8 cellular contexts compared by ENCODE assay signal in genomic region chr2:206086683-206087350, GRCh38. TPM values are rescaled to one million over a fixed set of nuclear protein-coding genes. Genes with fewer than 3 reads are reported as not detected.
DNase-seq lines count a peak whose midpoint lies in the region; ATAC-seq and TF ChIP-seq lines count a peak whose summit lies in the region.

No MANE protein-coding gene starts in this region.

- peak overlapping the region; percentile 81; the same call in 1 of the 2 replicates for H3K23ac ChIP-seq in IMR-90 (ENCODE audit: low read depth, low read length)

- WGBS in IMR-90 (ENCODE audit: extremely low coverage in 2 of 2, insufficient read length in 1 of 2), 2 experiments: 0% methylated on average over 1 of the region's 4 CpGs; no CpG with 5 or more reads in 1 of the 2 experiments

- H3K18ac ChIP-seq in IMR-90 (ENCODE audit: low read depth, low read length): peak overlapping the region; percentile 57; the same call in 1 of the 2 replicates

- BruUV-seq in IMR-90 (replicated peaks; lab: Mats Ljungman, UMichigan): no TSS peak

- H2AK9ac ChIP-seq in IMR-90 (replicated peaks; ENCODE audit: low read depth, low read length, poor library complexity): no peak overlapping the region

- H2BK5ac ChIP-seq in IMR-90 (ENCODE audit: low read depth, low read length, poor library complexity, severe bottlenecking): peak overlapping the region; percentile 78

- H3K56ac ChIP-seq in IMR-90 (ENCODE audit: extremely low read depth, insufficient read depth, low read length): peak overlapping the region; percentile 76

- H3K27me3 ChIP-seq in IMR-90 (ENCODE audit: control insufficient read depth, insufficient read depth, low read length) (no peaks in the 10 kb centered on the region), gastrocnemius medialis (no peaks in the 10 kb centered on the region)

- peak overlapping the region; percentile 33; the same call in 1 of the 2 replicates for H3K4ac ChIP-seq in IMR-90 (ENCODE audit: low read depth, low read length)

- H3K4me1 Mint-ChIP-seq in activated CD4-positive, alpha-beta memory T cell treated with anti-CD3 and anti-CD28 coated beads, Interleukin-2, amount 10 ng/mL, durations not matched to agents 7 days and 5 days: peaks cover 28% of the 10 kb centered on the region

- H3K9me3 Mint-ChIP-seq in activated CD4-positive, alpha-beta memory T cell treated with anti-CD3 and anti-CD28 coated beads, Interleukin-2, amount 10 ng/mL, durations not matched to agents 7 days and 5 days: no peaks in the 10 kb centered on the region

- no peaks in the 10 kb centered on the region for H4K20me1 ChIP-seq in IMR-90 (ENCODE audit: insufficient read depth, low read length)

- no peak overlapping the region for H2AK5ac ChIP-seq in IMR-90 (ENCODE audit: low read depth, low read length)

- H3K4me1 ChIP-seq in IMR-90 (ENCODE audit: control insufficient read depth, insufficient read depth, low read length) (peaks cover 4% of the 10 kb centered on the region), gastrocnemius medialis (peaks cover 8 to 19% of the 10 kb centered on the region in 2 donors)

- peaks cover 11 to 32% of the 10 kb centered on the region in 2 experiments; a peak in 3 of 4 replicates for H3K79me1 ChIP-seq in IMR-90 (ENCODE audit: low read depth in 1 of 2, low read length in 2 of 2)

- peak overlapping the region in 1 of 2 experiments; percentile 30; a peak in 1 of 4 replicates for H4K8ac ChIP-seq in IMR-90 (ENCODE audit: low read depth in 2 of 2, low read length in 2 of 2)

- H3K9me1 ChIP-seq in IMR-90 (ENCODE audit: insufficient read depth, low read length): no peaks in the 10 kb centered on the region

- in situ Hi-C loops in IMR-90 (cut with MboI; ENCODE audit: low sequenced_read_pairs) (no loop called here), gastrocnemius medialis (cut with MboI; ENCODE audit: low sequenced_read_pairs in 4 of 4) (loop anchor here in 1 of 4 donors (10.0 kb wide), 1 partner anchor 68 kb away; the partner anchor contains the start of genes EEF1B2 and NDUFS1)

- peak overlapping the region; percentile 92; the same call in 1 of the 2 replicates for H3K9ac ChIP-seq in IMR-90 (ENCODE audit: low read depth, low read length)

- H4K91ac ChIP-seq in IMR-90 (ENCODE audit: insufficient read depth, low read depth, low read length): no peak overlapping the region; the same call in 1 of the 2 replicates

- H3K4me2 ChIP-seq in IMR-90 (ENCODE audit: low read depth, low read length): peak overlapping the region; percentile 99

- dilution Hi-C loops in IMR-90 (cut with HindIII; ENCODE audit: low sequenced_read_pairs, unreplicated experiment): no loop called here

- H3K36me3 Mint-ChIP-seq in activated CD4-positive, alpha-beta memory T cell treated with anti-CD3 and anti-CD28 coated beads, Interleukin-2, amount 10 ng/mL, durations not matched to agents 7 days and 5 days (ENCODE audit: low read depth): peaks cover 18% of the 10 kb centered on the region

- peak overlapping the region; percentile 61; the same call in 1 of the 2 replicates for H4K5ac ChIP-seq in IMR-90 (ENCODE audit: low read depth, low read length)

- POLR2A ChIA-PET in IMR-90 (lab: Charles Lee; ENCODE audit: unreplicated experiment): interaction anchor here (0.5 kb wide), 1 partner anchor 46 kb away, joined by 3 read pairs; no protein-coding TSS in a partner anchor
- POLR2A ChIA-PET in activated CD4-positive, alpha-beta memory T cell treated with anti-CD3 and anti-CD28 coated beads, Interleukin-2, amount 10 ng/mL, durations not matched to agents 7 days and 5 days (lab: Charles Lee): interaction anchor here (0.6 to 3.2 kb wide), 8 partner anchors 18 to 103 kb away, joined by 3 to 29 read pairs (median 4); partner anchors contain the start of genes EEF1B2 and NDUFS1

- H3K27ac ChIP-seq in IMR-90 (ENCODE audit: insufficient read depth, low read length) (peak overlapping the region; percentile 20; the same call in 1 of the 2 replicates), gastrocnemius medialis (peak overlapping the region; percentile 94 to 99 (median 97))

- no peak overlapping the region for H2BK20ac ChIP-seq in IMR-90 (ENCODE audit: low read depth, low read length)

- peak overlapping the region; percentile 99 for H3K4me3 Mint-ChIP-seq in activated CD4-positive, alpha-beta memory T cell treated with anti-CD3 and anti-CD28 coated beads, Interleukin-2, amount 10 ng/mL, durations not matched to agents 7 days and 5 days

- intact Hi-C loops in IMR-90 (cut with micrococcal nuclease): loop anchor here (1.0 kb wide), 1 partner anchor 72 kb away; the partner anchor contains the start of genes EEF1B2 and NDUFS1
- intact Hi-C loops in gastrocnemius medialis (cut with DNase I; ENCODE audit: low total_unique reads): loop anchor here (2.0 kb wide), 1 partner anchor 72 kb away; the partner anchor contains the start of genes EEF1B2 and NDUFS1

- H3K9me3 ChIP-seq in IMR-90 (ENCODE audit: control insufficient read depth, insufficient read depth, low read length) (no peaks in the 10 kb centered on the region), gastrocnemius medialis (no peaks in the 10 kb centered on the region)

- H3K14ac ChIP-seq in IMR-90 (replicated peaks; ENCODE audit: low read depth, low read length): peak overlapping the region; percentile 87

- H3K36me3 ChIP-seq in IMR-90 (ENCODE audit: control insufficient read depth, insufficient read depth, low read length): no peaks in the 10 kb centered on the region; the same call in 1 of the 2 replicates
- H3K36me3 ChIP-seq in gastrocnemius medialis: peaks cover 0 to 10% of the 10 kb centered on the region in 2 donors

- H3K4me3 ChIP-seq in IMR-90 (ENCODE audit: insufficient read depth, low read depth, low read length): peak overlapping the region; percentile 60
- H3K4me3 ChIP-seq in gastrocnemius medialis: peak overlapping the region; percentile 79 to 91 (median 84)

- TF ChIP-seq POLR2A in IMR-90 (IDR thresholded peaks at IDR 0.05; ENCODE audit: low read depth, low read length) (no peak), gastrocnemius medialis (IDR thresholded peaks at IDR 0.05) (no peak)

- CTCF ChIA-PET in IMR-90 (lab: Yijun Ruan, JAX): interaction anchor here (1.3 kb wide), 1 partner anchor 11 kb away, joined by 6 read pairs; no protein-coding TSS in a partner anchor
- CTCF ChIA-PET in activated CD4-positive, alpha-beta memory T cell treated with anti-CD3 and anti-CD28 coated beads, Interleukin-2, amount 10 ng/mL, durations not matched to agents 7 days and 5 days (lab: Charles Lee): interaction anchor here (0.8 to 1.8 kb wide), 3 partner anchors 11 to 91 kb away, joined by 3 to 8 read pairs (median 6); no protein-coding TSS in a partner anchor

- DNase-seq in CD1c-positive myeloid dendritic cell (ENCODE audit: extremely low spot score) (peak; percentile 10), IMR-90 (no peak), globus pallidus (ENCODE audit: low spot score) (peak; percentile 28), gastrocnemius medialis (no peak), hepatic stellate cell (ENCODE audit: low spot score) (no peak), AG20443 (ENCODE audit: low spot score) (no peak)
- DNase-seq in activated CD4-positive, alpha-beta memory T cell treated with anti-CD3 and anti-CD28 coated beads, Interleukin-2, amount 10 ng/mL, durations not matched to agents 7 days and 5 days: no peak

- TF ChIP-seq CTCF in IMR-90 (conservative IDR thresholded peaks at IDR 0.05; ENCODE audit: low read depth, low read length) (no peak), gastrocnemius medialis (IDR thresholded peaks at IDR 0.05 in 4 of 5, conservative IDR thresholded peaks at IDR 0.05 in 1 of 5) (no peak)

- H2AFZ ChIP-seq in IMR-90 (replicated peaks; ENCODE audit: low read length, poor library complexity): no peak overlapping the region

- no peak overlapping the region; the same call in 1 of the 2 replicates for H2BK120ac ChIP-seq in IMR-90 (ENCODE audit: low read depth, low read length)

- no peaks in the 10 kb centered on the region for H3K27me3 Mint-ChIP-seq in activated CD4-positive, alpha-beta memory T cell treated with anti-CD3 and anti-CD28 coated beads, Interleukin-2, amount 10 ng/mL, durations not matched to agents 7 days and 5 days

- ATAC-seq in IMR-90 (ENCODE audit: low read depth) (no peak), gastrocnemius medialis (no peak), HG02840 (IDR thresholded peaks at IDR 0.05; ENCODE audit: low FRiP score, unreplicated experiment) (no peak)

- peak overlapping the region; percentile 100 for H3K27ac Mint-ChIP-seq in activated CD4-positive, alpha-beta memory T cell treated with anti-CD3 and anti-CD28 coated beads, Interleukin-2, amount 10 ng/mL, durations not matched to agents 7 days and 5 days

- H2BK15ac ChIP-seq in IMR-90 (ENCODE audit: low read depth, low read length): no peak overlapping the region

- no peak for TF ChIP-seq RAD21 in IMR-90 (IDR thresholded peaks at IDR 0.05; ENCODE audit: low read length)

TF ChIP-seq in IMR-90, 13 proteins besides CTCF, POLR2A, EP300 and RAD21:
- no peak for TF ChIP-seq NFE2L2 (IDR thresholded peaks at IDR 0.05; ENCODE audit: low read depth, low read length)
- TF ChIP-seq RFX5 (IDR thresholded peaks at IDR 0.05; ENCODE audit: low read depth, low read length): no peak
- TF ChIP-seq BHLHE40 (IDR thresholded peaks at IDR 0.05; ENCODE audit: low read depth, low read length): no peak
- no peak for TF ChIP-seq MAZ (IDR thresholded peaks at IDR 0.05; ENCODE audit: borderline replicate concordance, low read depth, low read length)
- no peak for TF ChIP-seq CHD1 (IDR thresholded peaks at IDR 0.05; ENCODE audit: low read depth, low read length)
- TF ChIP-seq USF2 (IDR thresholded peaks at IDR 0.05; ENCODE audit: low read depth, low read length): no peak
- TF ChIP-seq SMC3 (IDR thresholded peaks at IDR 0.05; ENCODE audit: low read depth, low read length): no peak
- TF ChIP-seq MAFK (IDR thresholded peaks at IDR 0.05; ENCODE audit: low read depth, low read length): no peak
- no peak for TF ChIP-seq RCOR1 (IDR thresholded peaks at IDR 0.05; ENCODE audit: insufficient replicate concordance, low read length)
- no peak for TF ChIP-seq FOS (IDR thresholded peaks at IDR 0.05; ENCODE audit: low read depth, low read length)

RNA-seq across cellular contexts. Expression of gene INO80D, which starts 0.8 kb away (rescaled TPM):
- total RNA-seq in IMR-90 (2012; rRNA removed): 4.5 and 5.0 TPM in 2 replicates
- polyA plus RNA-seq in IMR-90 (2012; rRNA removed): 0.67 and 0.79 TPM in 2 replicates
- polyA plus RNA-seq in IMR-90 (2012; cell fraction: cytosol; rRNA removed): 0.13 and 0.21 TPM in 2 replicates
- 1.4 and 3.7 TPM in 2 replicates for polyA plus RNA-seq in IMR-90 (2012; cell fraction: nucleus; rRNA removed; ENCODE audit: low replicate concordance)
- 10 to 100 TPM; 25.4 to 26.5 TPM for total RNA-seq in activated CD4-positive, alpha-beta memory T cell treated with anti-CD3 and anti-CD28 coated beads, Interleukin-2, amount 10 ng/mL, durations not matched to agents 7 days and 5 days
- total RNA-seq in gastrocnemius medialis: 10 to 100 TPM; 11.3 to 16.9 (median 14.6) TPM

Comparison
In these comparisons a context has a peak if more than half of its experiments do, and no peak if none do; other contexts are left out.
1. DNase-seq: peak in CD1c-positive myeloid dendritic cell (single experiment) and globus pallidus (single experiment); none in IMR-90 (single experiment), activated CD4-positive, alpha-beta memory T cell treated with anti-CD3 and anti-CD28 coated beads, Interleukin-2, amount 10 ng/mL, durations not matched to agents 7 days and 5 days (single experiment), gastrocnemius medialis (0 of 2), hepatic stellate cell (single experiment) and AG20443 (single experiment).